In genomic region chr2:192190474-192190873, GRCh38 we compare ENCODE assay signal across 9 cellular contexts. TPM values are rescaled to one million over a fixed set of nuclear protein-coding genes. Genes with fewer than 3 reads are reported as not detected.
A peak's percentile ranks its signal among the peaks of the same experiment; 100 is the strongest.
DNase-seq lines count a peak whose midpoint lies in the region; ATAC-seq and TF ChIP-seq lines count a peak whose summit lies in the region.
"Had no signal": no experiment of that assay in that cellular context is flagged by ENCODE, and none has a peak within 500 bp of the region (broad histone marks: within the 10 kb centered on the region; RNA-seq: fewer than 3 reads in every experiment).

No MANE protein-coding gene starts in this region.

- peaks cover 17 to 33% (median 18%) of the 10 kb centered on the region in 3 donors for H3K27me3 ChIP-seq in sigmoid colon

- H3K27ac Mint-ChIP-seq in glutamatergic neuron (ENCODE audit: unreplicated experiment) = no peak overlapping the region

- peaks cover 0 to 21% (median 17%) of the 10 kb centered on the region in 4 donors for H3K4me1 ChIP-seq in sigmoid colon

- peaks cover 17% of the 10 kb centered on the region for H3K9me3 Mint-ChIP-seq in glutamatergic neuron (ENCODE audit: unreplicated experiment)

- no peak for TF ChIP-seq POLR2A in sigmoid colon (IDR thresholded peaks at IDR 0.05)

- intact Hi-C loops in sigmoid colon (cut with DNase I) = no loop called here

- WGBS in sigmoid colon, 2 donors = 17 to 40% methylated on average over 1 of the region's 1 CpG

- no peak overlapping the region for H3K27ac ChIP-seq in sigmoid colon

- H3K27me3 Mint-ChIP-seq in glutamatergic neuron (ENCODE audit: unreplicated experiment) = peaks cover 10% of the 10 kb centered on the region

- H3K4me1 Mint-ChIP-seq in glutamatergic neuron (ENCODE audit: low read depth, unreplicated experiment) = peaks cover 2% of the 10 kb centered on the region

- ATAC-seq in GM18867 (IDR thresholded peaks at IDR 0.05; ENCODE audit: unreplicated experiment) = peak; percentile 40
- ATAC-seq in HG03280 (IDR thresholded peaks at IDR 0.05; ENCODE audit: unreplicated experiment) = no peak
- ATAC-seq: esophagus mucosa had no signal

- DNase-seq in AG10803 (ENCODE audit: low read depth) (peak; percentile 45), RPMI7951 (ENCODE audit: low read depth) (peak; percentile 34), glutamatergic neuron (no peak), sigmoid colon (no peak), DMS79 (lab: John Stamatoyannopoulos, UW) (no peak)
- DNase-seq in activated CD4-positive, alpha-beta T cell treated with anti-CD3 and anti-CD28 coated beads, Interleukin-2, amount 50 U/mL, for 48 hours = no peak

- H3K4me3 ChIP-seq in AG10803 (ENCODE audit: low read length) (no peak overlapping the region), sigmoid colon (no peak overlapping the region)

- H3K9me3 ChIP-seq in sigmoid colon = no peaks in the 10 kb centered on the region

- peak; percentile 63 for TF ChIP-seq CTCF in AG10803 (conservative IDR thresholded peaks at IDR 0.05; ENCODE audit: low read length)
- peak; percentile 46 for TF ChIP-seq CTCF in glutamatergic neuron (IDR thresholded peaks at IDR 0.05; ENCODE audit: partially characterized antibody, unreplicated experiment)
- TF ChIP-seq CTCF in sigmoid colon (IDR thresholded peaks at IDR 0.05) = no peak

- no peaks in the 10 kb centered on the region for H3K36me3 Mint-ChIP-seq in glutamatergic neuron (ENCODE audit: unreplicated experiment)

- TF ChIP-seq EP300 in sigmoid colon (IDR thresholded peaks at IDR 0.05) = no peak

- no peaks in the 10 kb centered on the region for H3K36me3 ChIP-seq in sigmoid colon

- no peak overlapping the region for H3K4me3 Mint-ChIP-seq in glutamatergic neuron (ENCODE audit: unreplicated experiment)

RNA-seq across cellular contexts. Expression of gene TMEFF2, which starts 4.3 kb away (rescaled TPM):
- total RNA-seq in RPMI7951 (2014; rRNA removed; shearing (Covaris generic)) = 0.10 and 0.12 TPM in 2 replicates
- total RNA-seq in glutamatergic neuron (ENCODE audit: unreplicated experiment) (23.9 TPM), sigmoid colon (1 to 10 TPM in 1 of 4 donors, under 1 TPM in 3; 0.16 to 1.4 (median 0.32) TPM)
- under 1 TPM in 2 of 3 donors, not detected in 1; 0.16 to 0.60 TPM for polyA plus RNA-seq in sigmoid colon
- total RNA-seq: esophagus mucosa had no signal

Comparison
In these comparisons a context has a peak if more than half of its experiments do, and no peak if none do; other contexts are left out.
1. DNase-seq: peak in AG10803 (single experiment) and RPMI7951 (single experiment); none in glutamatergic neuron (single experiment), sigmoid colon (single experiment), activated CD4-positive, alpha-beta T cell treated with anti-CD3 and anti-CD28 coated beads, Interleukin-2, amount 50 U/mL, for 48 hours (0 of 2) and DMS79 (single experiment).
2. CTCF ChIP-seq: peak in AG10803 (single experiment) and glutamatergic neuron (single experiment); none in sigmoid colon (0 of 4).
3. RNA of gene TMEFF2, which starts 4.3 kb away (total RNA-seq): 23.9 TPM in glutamatergic neuron (single experiment); 0.16 to 1.4 TPM in sigmoid colon and 0.10 to 0.12 TPM in RPMI7951; every median in the first group is over 10 times any median in the second.